9 cellular contexts compared by ENCODE assay signal in the genomic region with DNA sequence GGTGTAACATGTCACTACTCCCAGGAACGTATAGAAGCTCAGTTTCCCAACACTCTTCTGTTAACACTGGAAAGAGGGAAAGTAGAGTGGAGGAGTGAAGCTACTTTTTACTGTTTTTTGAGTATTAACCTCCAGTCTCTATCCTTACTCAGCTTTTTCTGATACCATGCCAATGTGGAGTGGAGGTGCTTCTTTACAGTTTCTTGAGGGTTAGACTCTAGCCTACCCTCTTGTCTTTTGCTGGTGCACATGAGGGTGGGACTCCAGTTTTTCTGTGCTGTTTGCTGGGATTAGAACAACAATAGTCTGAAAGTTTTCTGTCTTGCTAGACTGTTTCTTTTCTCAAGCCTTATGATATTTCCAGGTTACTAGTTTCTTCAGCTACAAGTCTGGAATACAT. TPM values are rescaled to one million over a fixed set of nuclear protein-coding genes. Genes with fewer than 3 reads are reported as not detected.
"Had no signal": no experiment of that assay in that cellular context is flagged by ENCODE, and none has a peak within 500 bp of the region (broad histone marks: within the 10 kb centered on the region; RNA-seq: fewer than 3 reads in every experiment).

No MANE protein-coding gene starts in this region.

- H3K4me3 ChIP-seq: GM23248 had no signal

- H3K4me2 ChIP-seq: KMS-11 had no signal

- FAIRE-seq: H54, HepG2 had no signal

- DNase-seq: GM23248, GOT3, H9, HCEC 1CT, KBM-7 had no signal

- H3K9ac ChIP-seq: GM23248, KMS-11 had no signal

- H3K4me3 Mint-ChIP-seq: H9 had no signal

- H3K27ac ChIP-seq: GM23248, HL-60, KMS-11 had no signal

- H2AFZ ChIP-seq: GM23248 had no signal

- ATAC-seq: HepG2 had no signal

RNA-seq across cellular contexts. Expression of gene PRR16, which starts 35.8 kb away (rescaled TPM):
- total RNA-seq: HepG2 had no signal
- polyA plus RNA-seq: HepG2 had no signal
